In the genomic region with DNA sequence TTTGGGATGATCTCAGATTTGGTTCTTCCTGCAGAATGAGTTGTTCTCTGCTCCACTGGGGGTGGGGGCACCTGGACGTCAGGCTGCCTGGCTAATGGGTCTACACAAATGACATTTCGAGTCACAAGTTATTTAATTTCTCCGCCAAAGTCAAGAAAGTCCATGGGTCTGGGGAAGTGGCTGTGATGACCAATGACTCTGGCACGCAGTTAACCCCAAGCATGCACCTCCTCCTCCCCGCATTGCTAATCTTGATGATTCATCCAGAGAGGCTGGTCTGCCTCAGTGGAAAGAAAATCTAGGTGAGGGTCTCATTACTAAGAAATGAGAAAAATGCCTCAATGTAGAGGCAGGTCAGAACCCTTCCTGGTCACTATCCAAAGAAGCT, we compare ENCODE assay signal across 10 cellular contexts.
DNase-seq lines count a peak whose midpoint lies in the region; ATAC-seq and TF ChIP-seq lines count a peak whose summit lies in the region.
"Had no signal": no experiment of that assay in that cellular context is flagged by ENCODE, and none has a peak within 500 bp of the region (broad histone marks: within the 10 kb centered on the region; RNA-seq: fewer than 3 reads in every experiment).

No MANE protein-coding gene starts in this region.

- H3K4me3 ChIP-seq in transverse colon, result no peak overlapping the region
- H3K4me3 ChIP-seq in WERI-Rb-1 (ENCODE audit: low read depth, low read length), result no peak overlapping the region
- H3K4me3 ChIP-seq: esophagus muscularis mucosa had no signal

- DNase-seq in activated CD8-positive, alpha-beta memory T cell treated with anti-CD3 and anti-CD28 coated beads, Interleukin-2, amount 50 U/mL, for 48 hours, result peak; percentile 58
- DNase-seq in activated CD8-positive, alpha-beta memory T cell treated with anti-CD3 and anti-CD28 coated beads for 24 hours, result no peak
- DNase-seq in glomerular visceral epithelial cell (ENCODE audit: extremely low spot score) (peak; percentile 94), transverse colon (peak; percentile 18), Right ventricle myocardium inferior (ENCODE audit: missing footprints) (no peak), head of caudate nucleus (no peak), WERI-Rb-1 (no peak)
- DNase-seq: NCI-H1092 had no signal

- TF ChIP-seq POLR2A in transverse colon (IDR thresholded peaks at IDR 0.05), result no peak

- intact Hi-C loops in transverse colon (cut with DNase I; ENCODE audit: low total_unique reads) (no loop called here), Right ventricle myocardium inferior (cut with DNase I) (no loop called here), head of caudate nucleus (cut with DNase I) (no loop called here)

- H3K27me3 ChIP-seq in transverse colon, result no peaks in the 10 kb centered on the region
- H3K27me3 ChIP-seq in WERI-Rb-1 (ENCODE audit: insufficient read depth, low read depth, severe bottlenecking), result no peaks in the 10 kb centered on the region
- H3K27me3 ChIP-seq: esophagus muscularis mucosa had no signal

- TF ChIP-seq EP300 in transverse colon (IDR thresholded peaks at IDR 0.05; ENCODE audit: low read depth), result no peak

- in situ Hi-C loops in transverse colon (cut with MboI; ENCODE audit: low pct_ligation_motif_present in 1 of 4, low pct_unique_long_range_greater_than_20kb in 1 of 4, low sequenced_read_pairs in 3 of 4), result no loop called here

- peak; percentile 90 for ATAC-seq in SK-N-SH treated with all-trans-retinoic acid at 6 μM for 48 hours
- no peak for ATAC-seq in Right ventricle myocardium inferior

- H3K27ac ChIP-seq in transverse colon, result peak overlapping the region; percentile 37 to 75 (median 50)
- no peak overlapping the region for H3K27ac ChIP-seq in WERI-Rb-1

- peaks cover 0 to 31% (median 12%) of the 10 kb centered on the region in 4 donors for H3K4me1 ChIP-seq in transverse colon

- TF ChIP-seq CTCF in transverse colon (IDR thresholded peaks at IDR 0.05) (no peak), WERI-Rb-1 (IDR thresholded peaks at IDR 0.05; ENCODE audit: low read depth, low read length) (no peak)

- H3K36me3 ChIP-seq in transverse colon, result no peaks in the 10 kb centered on the region
- no peaks in the 10 kb centered on the region for H3K36me3 ChIP-seq in WERI-Rb-1

- H3K9me3 ChIP-seq in transverse colon (no peaks in the 10 kb centered on the region), WERI-Rb-1 (ENCODE audit: severe bottlenecking) (no peaks in the 10 kb centered on the region)
- H3K9me3 ChIP-seq: esophagus muscularis mucosa had no signal

- 71 to 73% methylated on average over 2 to 5 of the region's 5 CpGs for WGBS in transverse colon (ENCODE audit: low coverage in 1 of 2), 2 donors

TF ChIP-seq in SK-N-SH treated with all-trans-retinoic acid at 6 μM for 48 hours, 23 proteins besides CTCF, POLR2A, EP300 and RAD21:
- TF ChIP-seq ISL1 (CRISPR knock-in tag; IDR thresholded peaks at IDR 0.05), result peak; percentile 52; the same call in 1 of the 2 replicates
- TF ChIP-seq, protein P1, sequence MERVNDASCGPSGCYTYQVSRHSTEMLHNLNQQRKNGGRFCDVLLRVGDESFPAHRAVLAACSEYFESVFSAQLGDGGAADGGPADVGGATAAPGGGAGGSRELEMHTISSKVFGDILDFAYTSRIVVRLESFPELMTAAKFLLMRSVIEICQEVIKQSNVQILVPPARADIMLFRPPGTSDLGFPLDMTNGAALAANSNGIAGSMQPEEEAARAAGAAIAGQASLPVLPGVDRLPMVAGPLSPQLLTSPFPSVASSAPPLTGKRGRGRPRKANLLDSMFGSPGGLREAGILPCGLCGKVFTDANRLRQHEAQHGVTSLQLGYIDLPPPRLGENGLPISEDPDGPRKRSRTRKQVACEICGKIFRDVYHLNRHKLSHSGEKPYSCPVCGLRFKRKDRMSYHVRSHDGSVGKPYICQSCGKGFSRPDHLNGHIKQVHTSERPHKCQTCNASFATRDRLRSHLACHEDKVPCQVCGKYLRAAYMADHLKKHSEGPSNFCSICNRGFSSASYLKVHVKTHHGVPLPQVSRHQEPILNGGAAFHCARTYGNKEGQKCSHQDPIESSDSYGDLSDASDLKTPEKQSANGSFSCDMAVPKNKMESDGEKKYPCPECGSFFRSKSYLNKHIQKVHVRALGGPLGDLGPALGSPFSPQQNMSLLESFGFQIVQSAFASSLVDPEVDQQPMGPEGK (CRISPR knock-in tag; IDR thresholded peaks at IDR 0.05; ENCODE audit: borderline replicate concordance), result peak; percentile 68; the same call in 1 of the 2 replicates
- TF ChIP-seq ESRRG (CRISPR knock-in tag; IDR thresholded peaks at IDR 0.05), result no peak
- no peak for TF ChIP-seq TOX (CRISPR knock-in tag; IDR thresholded peaks at IDR 0.05; ENCODE audit: borderline replicate concordance)
TF ChIP-seq in SK-N-SH treated with all-trans-retinoic acid at 6 μM for 48 hours: peak in this region for 2.

Comparison
In these comparisons a context has a peak if more than half of its experiments do, and no peak if none do; other contexts are left out.
1. DNase-seq: peak in activated CD8-positive, alpha-beta memory T cell treated with anti-CD3 and anti-CD28 coated beads, Interleukin-2, amount 50 U/mL, for 48 hours (single experiment), glomerular visceral epithelial cell (single experiment) and transverse colon (single experiment); none in activated CD8-positive, alpha-beta memory T cell treated with anti-CD3 and anti-CD28 coated beads for 24 hours (single experiment), Right ventricle myocardium inferior (single experiment), head of caudate nucleus (0 of 42) and WERI-Rb-1 (single experiment).